15 cellular contexts compared by ENCODE assay signal in genomic region chr6:170257376-170257775, GRCh38.
"Had no signal": no experiment of that assay in that cellular context is flagged by ENCODE, and none has a peak within 500 bp of the region (broad histone marks: within the 10 kb centered on the region; RNA-seq: fewer than 3 reads in every experiment).

No MANE protein-coding gene starts in this region.

- H3K9me3 ChIP-seq: body of pancreas, tibial artery had no signal

- H3K9ac ChIP-seq: parathyroid adenoma had no signal

- H3K36me3 ChIP-seq: tibial artery, WERI-Rb-1 had no signal

- H3K27me3 ChIP-seq: body of pancreas, dorsolateral prefrontal cortex had no signal

- H3K4me1 ChIP-seq: parathyroid adenoma, tibial artery had no signal

- H3K79me2 ChIP-seq: parathyroid adenoma had no signal

- H3K4me3 ChIP-seq: body of pancreas, dorsolateral prefrontal cortex, tibial artery had no signal

- H2AFZ ChIP-seq: parathyroid adenoma had no signal

- DNase-seq: activated CD4-positive, alpha-beta T cell treated with anti-CD3 and anti-CD28 coated beads, Interleukin-2, amount 50 U/mL, for 48 hours; activated naive CD8-positive, alpha-beta T cell treated with anti-CD3 and anti-CD28 coated beads for 36 hours; amygdala; body of pancreas; dorsolateral prefrontal cortex; immature natural killer cell; kidney glomerular epithelial cell; mesenchymal stem cell; stimulated activated naive CD8-positive, alpha-beta T cell treated with anti-CD3 and anti-CD28 coated beads, Interleukin-15, Interleukin-2, amounts not matched to agents 100 U/mL and 50 U/mL, for 24 hours; substantia nigra; T-helper 2 cell; tibial artery; WERI-Rb-1 had no signal

- H3K27ac ChIP-seq: body of pancreas, dorsolateral prefrontal cortex, parathyroid adenoma, tibial artery, WERI-Rb-1 had no signal

- ATAC-seq: body of pancreas; naive thymus-derived CD8-positive, alpha-beta T cell; stimulated activated naive CD8-positive, alpha-beta T cell treated with anti-CD3 and anti-CD28 coated beads, Interleukin-15, Interleukin-2, amounts not matched to agents 100 U/mL and 50 U/mL, for 24 hours had no signal
